7 cellular contexts compared by ENCODE assay signal in genomic region chr5:1737790-1738405, GRCh38.
DNase-seq lines count a peak whose midpoint lies in the region; FAIRE-seq and TF ChIP-seq lines count a peak whose summit lies in the region.

No MANE protein-coding gene starts in this region.

- H3K4me3 Mint-ChIP-seq in activated naive CD4-positive, alpha-beta T cell treated with anti-CD3 and anti-CD28 coated beads, Interleukin-2, amount 10 ng/mL, durations not matched to agents 7 days and 5 days, result no peak overlapping the region
- no peak overlapping the region for H3K4me3 Mint-ChIP-seq in immature natural killer cell
- H3K4me3 Mint-ChIP-seq in type B pancreatic cell, result no peak overlapping the region

- H3K36me3 Mint-ChIP-seq in activated naive CD4-positive, alpha-beta T cell treated with anti-CD3 and anti-CD28 coated beads, Interleukin-2, amount 10 ng/mL, durations not matched to agents 7 days and 5 days, result no peaks in the 10 kb centered on the region
- H3K36me3 Mint-ChIP-seq in immature natural killer cell (no peaks in the 10 kb centered on the region), type B pancreatic cell (peaks cover 4% of the 10 kb centered on the region)

- H3K4me2 ChIP-seq in neuronal stem cell (ENCODE audit: insufficient read depth, low read length, poor library complexity, severe bottlenecking), result no peak overlapping the region

- DNase-seq in GM12865 (ENCODE audit: low read depth) (peak; percentile 64), H54 (ENCODE audit: insufficient read length, low spot score) (peak; percentile 69), NCI-H748 treated with DMSO at 0.1 percent for 48 hours (lab: John Stamatoyannopoulos, UW) (peak; percentile 74), immature natural killer cell (peak; percentile 15 to 43 (median 36)), type B pancreatic cell (ENCODE audit: extremely low spot score, unreplicated experiment) (no peak), neuronal stem cell (ENCODE audit: low spot score) (no peak)
- peak; percentile 63 for DNase-seq in activated naive CD4-positive, alpha-beta T cell treated with anti-CD3 and anti-CD28 coated beads, Interleukin-2, amount 10 ng/mL, durations not matched to agents 7 days and 5 days

- H4K91ac ChIP-seq in neuronal stem cell (ENCODE audit: low read depth, low read length, poor library complexity), result no peak overlapping the region

- TF ChIP-seq CTCF in GM12865 (IDR thresholded peaks at IDR 0.05; ENCODE audit: insufficient read depth, low read depth, low read length, missing control alignments), result peak; percentile 72
- TF ChIP-seq CTCF in type B pancreatic cell (conservative IDR thresholded peaks at IDR 0.05), result peak; percentile 73

- CTCF ChIA-PET in activated naive CD4-positive, alpha-beta T cell treated with anti-CD3 and anti-CD28 coated beads, Interleukin-2, amount 10 ng/mL, durations not matched to agents 7 days and 5 days (lab: Charles Lee), result interaction anchor here (0.9 to 1.6 kb wide), 3 partner anchors 14 to 70 kb away, joined by 4 to 5 read pairs (median 4); no protein-coding TSS in a partner anchor

- H3K9me3 Mint-ChIP-seq in activated naive CD4-positive, alpha-beta T cell treated with anti-CD3 and anti-CD28 coated beads, Interleukin-2, amount 10 ng/mL, durations not matched to agents 7 days and 5 days, result peaks cover 5% of the 10 kb centered on the region
- H3K9me3 Mint-ChIP-seq in immature natural killer cell (peaks cover 0 to 8% (median 0%) of the 10 kb centered on the region in 6 donors), type B pancreatic cell (peaks cover 14% of the 10 kb centered on the region)

- no peaks in the 10 kb centered on the region for H3K36me3 ChIP-seq in neuronal stem cell (replicated peaks in 1 of 2; ENCODE audit: control insufficient read depth in 2 of 2, insufficient read depth in 2 of 2, low read length in 2 of 2)

- H3K4me3 ChIP-seq in GM12865 (ENCODE audit: low read depth, low read length) (no peak overlapping the region), neuronal stem cell (ENCODE audit: low read length in 2 of 2) (no peak overlapping the region)

- no peak overlapping the region for H2AFZ ChIP-seq in neuronal stem cell (ENCODE audit: low read length)

- no peak overlapping the region for H2BK12ac ChIP-seq in neuronal stem cell (ENCODE audit: low read length)

- H3K27ac Mint-ChIP-seq in activated naive CD4-positive, alpha-beta T cell treated with anti-CD3 and anti-CD28 coated beads, Interleukin-2, amount 10 ng/mL, durations not matched to agents 7 days and 5 days, result no peak overlapping the region
- H3K27ac Mint-ChIP-seq in immature natural killer cell (no peak overlapping the region), type B pancreatic cell (no peak overlapping the region)

- H2AK5ac ChIP-seq in neuronal stem cell (ENCODE audit: low read depth, low read length), result no peak overlapping the region

- H3K27ac ChIP-seq in neuronal stem cell (replicated peaks; ENCODE audit: low read length), result no peak overlapping the region

- peak; percentile 76 for FAIRE-seq in H54 (lab: Jason Lieb, UNC)

- H3K27me3 Mint-ChIP-seq in activated naive CD4-positive, alpha-beta T cell treated with anti-CD3 and anti-CD28 coated beads, Interleukin-2, amount 10 ng/mL, durations not matched to agents 7 days and 5 days, result peaks cover 32% of the 10 kb centered on the region
- peaks cover 2 to 9% (median 4%) of the 10 kb centered on the region in 3 donors for H3K27me3 Mint-ChIP-seq in immature natural killer cell (ENCODE audit: low read depth in 3 of 3)
- H3K27me3 Mint-ChIP-seq in type B pancreatic cell, result peaks cover 22% of the 10 kb centered on the region

- no peaks in the 10 kb centered on the region for H3K79me1 ChIP-seq in neuronal stem cell (ENCODE audit: low read depth, low read length)

- TF ChIP-seq POLR2A in H54 (IDR thresholded peaks at IDR 0.05; ENCODE audit: low read depth, low read length), result no peak

- H3K4me1 Mint-ChIP-seq in activated naive CD4-positive, alpha-beta T cell treated with anti-CD3 and anti-CD28 coated beads, Interleukin-2, amount 10 ng/mL, durations not matched to agents 7 days and 5 days, result no peaks in the 10 kb centered on the region
- H3K4me1 Mint-ChIP-seq in immature natural killer cell, result no peaks in the 10 kb centered on the region
- no peaks in the 10 kb centered on the region for H3K4me1 Mint-ChIP-seq in type B pancreatic cell (ENCODE audit: unreplicated experiment)

- H2BK5ac ChIP-seq in neuronal stem cell (ENCODE audit: low read length), result no peak overlapping the region

- H3K4ac ChIP-seq in neuronal stem cell (ENCODE audit: low read length), result no peak overlapping the region

- H2BK120ac ChIP-seq in neuronal stem cell (ENCODE audit: low read depth, low read length), result no peak overlapping the region

- no peak overlapping the region for H3K23ac ChIP-seq in neuronal stem cell (ENCODE audit: low read depth, low read length, poor library complexity)

- H2BK15ac ChIP-seq in neuronal stem cell (ENCODE audit: low read length), result no peak overlapping the region

- WGBS in neuronal stem cell (ENCODE audit: extremely low coverage in 2 of 2, insufficient read length in 2 of 2, insufficient replicate concordance in 1 of 2), 2 donors, result no CpG with 5 or more reads among the region's 3 CpGs

- no peaks in the 10 kb centered on the region for H3K4me1 ChIP-seq in neuronal stem cell (ENCODE audit: control insufficient read depth in 2 of 2, insufficient read depth in 1 of 2, low read depth in 1 of 2, low read length in 2 of 2)

- no peak overlapping the region for H3K9ac ChIP-seq in neuronal stem cell (ENCODE audit: low read depth, low read length, poor library complexity)

- no peak overlapping the region for H3K14ac ChIP-seq in neuronal stem cell (ENCODE audit: low read length)

- H3K18ac ChIP-seq in neuronal stem cell (ENCODE audit: low read length), result no peak overlapping the region

- H3K27me3 ChIP-seq in neuronal stem cell (ENCODE audit: control insufficient read depth in 3 of 3, insufficient read depth in 3 of 3, low read depth in 1 of 3, low read length in 3 of 3), result no peaks in the 10 kb centered on the region

- peaks cover 0 to 4% of the 10 kb centered on the region in 2 donors for H3K9me3 ChIP-seq in neuronal stem cell (replicated peaks in 1 of 2; ENCODE audit: control insufficient read depth in 2 of 2, insufficient read depth in 1 of 2, low read depth in 1 of 2, low read length in 2 of 2)

- no peak overlapping the region for H4K8ac ChIP-seq in neuronal stem cell (ENCODE audit: low read depth, low read length)

Comparison
In these comparisons a context has a peak if more than half of its experiments do, and no peak if none do; other contexts are left out.
1. DNase-seq: peak in GM12865 (single experiment), H54 (single experiment), NCI-H748 treated with DMSO at 0.1 percent for 48 hours (single experiment), activated naive CD4-positive, alpha-beta T cell treated with anti-CD3 and anti-CD28 coated beads, Interleukin-2, amount 10 ng/mL, durations not matched to agents 7 days and 5 days (single experiment) and immature natural killer cell (3 of 3); none in type B pancreatic cell (single experiment) and neuronal stem cell (single experiment).